8 cellular contexts compared by ENCODE assay signal in the genomic region with DNA sequence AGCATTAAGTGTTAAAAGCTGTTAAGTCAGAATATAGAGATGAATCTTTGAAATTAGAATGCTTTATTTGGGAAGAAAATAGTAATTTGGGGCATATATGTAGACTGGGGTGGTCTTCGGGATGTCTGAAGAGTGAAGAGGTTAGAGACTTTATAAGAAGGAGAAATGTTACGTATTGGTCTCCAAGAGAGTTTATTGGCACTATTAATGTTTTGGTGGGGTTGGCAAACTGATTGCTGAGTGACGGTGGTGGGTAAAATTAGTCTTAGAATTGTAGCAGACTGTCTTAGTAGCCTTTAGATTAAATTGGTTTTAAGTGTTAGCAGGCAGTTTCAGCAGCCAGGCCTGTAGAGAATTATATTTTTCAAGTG. TPM values are rescaled to one million over a fixed set of nuclear protein-coding genes. Genes with fewer than 3 reads are reported as not detected.
A peak's percentile ranks its signal among the peaks of the same experiment; 100 is the strongest.
DNase-seq lines count a peak whose midpoint lies in the region; ATAC-seq and TF ChIP-seq lines count a peak whose summit lies in the region.

No MANE protein-coding gene starts in this region.

- H3K27ac Mint-ChIP-seq in activated CD4-positive, alpha-beta T cell treated with anti-CD3 and anti-CD28 coated beads for 36 hours = peak overlapping the region; percentile 94
- H3K27ac Mint-ChIP-seq in activated CD8-positive, alpha-beta T cell treated with anti-CD3 and anti-CD28 coated beads for 36 hours = peak overlapping the region; percentile 82
- peak overlapping the region; percentile 96 to 100 (median 99) for H3K27ac Mint-ChIP-seq in immature natural killer cell

- POLR2A ChIA-PET in activated CD4-positive, alpha-beta T cell treated with anti-CD3 and anti-CD28 coated beads for 36 hours (lab: Charles Lee) = no interaction called here
- POLR2A ChIA-PET in activated CD8-positive, alpha-beta T cell treated with anti-CD3 and anti-CD28 coated beads for 36 hours (lab: Charles Lee) = interaction anchor here (1.1 kb wide), 1 partner anchor 38 kb away, joined by 3 read pairs; no protein-coding TSS in a partner anchor

- peak overlapping the region; percentile 95 for H3K4me3 Mint-ChIP-seq in activated CD4-positive, alpha-beta T cell treated with anti-CD3 and anti-CD28 coated beads for 36 hours
- peak overlapping the region; percentile 93 for H3K4me3 Mint-ChIP-seq in activated CD8-positive, alpha-beta T cell treated with anti-CD3 and anti-CD28 coated beads for 36 hours
- H3K4me3 Mint-ChIP-seq in immature natural killer cell = peak overlapping the region; percentile 42 to 94 (median 73)

- TF ChIP-seq CTCF in activated CD8-positive, alpha-beta T cell treated with anti-CD3 and anti-CD28 coated beads for 36 hours (IDR thresholded peaks at IDR 0.05) = no peak
- TF ChIP-seq CTCF in stomach (IDR thresholded peaks at IDR 0.05) = no peak

- intact Hi-C loops in activated CD4-positive, alpha-beta T cell treated with anti-CD3 and anti-CD28 coated beads for 36 hours (cut with DNase I, micrococcal nuclease) = loop anchor here in 1 of 2 experiments (1.0 kb wide), 1 partner anchor 90 kb away; a partner anchor contains a TSS
- intact Hi-C loops in activated CD8-positive, alpha-beta T cell treated with anti-CD3 and anti-CD28 coated beads for 36 hours (cut with micrococcal nuclease) = loop anchor here (5.0 kb wide), 1 partner anchor 39 kb away; no protein-coding TSS in a partner anchor
- intact Hi-C loops in stomach (cut with DNase I; ENCODE audit: low total_unique reads) = no loop called here

- peak overlapping the region; percentile 55 to 66 (median 56) for H3K4me3 ChIP-seq in stomach

- no peak for DNase-seq in activated CD4-positive, alpha-beta T cell treated with anti-CD3 and anti-CD28 coated beads for 36 hours
- DNase-seq in activated CD4-positive, alpha-beta T cell treated with anti-CD3 and anti-CD28 coated beads, Interleukin-2, amount 50 U/mL, for 1 hour = no peak
- no peak for DNase-seq in activated CD8-positive, alpha-beta T cell treated with anti-CD3 and anti-CD28 coated beads for 36 hours
- no peak for DNase-seq in immature natural killer cell
- DNase-seq in stomach = no peak
- no peak for DNase-seq in glomerular visceral epithelial cell (ENCODE audit: extremely low spot score)
- DNase-seq in RPMI8226 = no peak

- H3K27me3 Mint-ChIP-seq in activated CD4-positive, alpha-beta T cell treated with anti-CD3 and anti-CD28 coated beads for 36 hours = no peaks in the 10 kb centered on the region
- no peaks in the 10 kb centered on the region for H3K27me3 Mint-ChIP-seq in activated CD8-positive, alpha-beta T cell treated with anti-CD3 and anti-CD28 coated beads for 36 hours
- peaks cover 10 to 15% (median 11%) of the 10 kb centered on the region in 3 donors for H3K27me3 Mint-ChIP-seq in immature natural killer cell (ENCODE audit: low read depth in 3 of 3)

- no peak for TF ChIP-seq EP300 in stomach (IDR thresholded peaks at IDR 0.05)

- H3K4me1 ChIP-seq in stomach = peaks cover 4 to 36% (median 14%) of the 10 kb centered on the region in 4 donors

- CTCF ChIA-PET in activated CD4-positive, alpha-beta T cell treated with anti-CD3 and anti-CD28 coated beads for 36 hours (lab: Charles Lee) = interaction anchor here (0.6 to 1.4 kb wide), 4 partner anchors 18 to 307 kb away, joined by 3 to 7 read pairs (median 4); a partner anchor contains a TSS
- CTCF ChIA-PET in activated CD8-positive, alpha-beta T cell treated with anti-CD3 and anti-CD28 coated beads for 36 hours (lab: Charles Lee) = no interaction called here

- H3K9me3 ChIP-seq in stomach = no peaks in the 10 kb centered on the region

- H3K36me3 ChIP-seq in stomach = peaks cover 0 to 3% (median 0%) of the 10 kb centered on the region in 4 donors

- TF ChIP-seq POLR2A in stomach (IDR thresholded peaks at IDR 0.05) = no peak

- H3K27me3 ChIP-seq in stomach = no peaks in the 10 kb centered on the region

- 56 to 92% (median 63%) methylated on average over 3 of the region's 3 CpGs for WGBS in stomach, 5 donors

- H3K4me1 Mint-ChIP-seq in activated CD4-positive, alpha-beta T cell treated with anti-CD3 and anti-CD28 coated beads for 36 hours = peaks cover 30% of the 10 kb centered on the region
- peaks cover 35% of the 10 kb centered on the region for H3K4me1 Mint-ChIP-seq in activated CD8-positive, alpha-beta T cell treated with anti-CD3 and anti-CD28 coated beads for 36 hours (ENCODE audit: low read depth)
- peaks cover 27 to 31% of the 10 kb centered on the region in 2 donors for H3K4me1 Mint-ChIP-seq in immature natural killer cell

- H3K27ac ChIP-seq in stomach = peak overlapping the region in 4 of 5 donors; percentile 72 to 83 (median 78)

- peaks cover 8% of the 10 kb centered on the region for H3K36me3 Mint-ChIP-seq in activated CD4-positive, alpha-beta T cell treated with anti-CD3 and anti-CD28 coated beads for 36 hours (ENCODE audit: low read depth)
- H3K36me3 Mint-ChIP-seq in activated CD8-positive, alpha-beta T cell treated with anti-CD3 and anti-CD28 coated beads for 36 hours (ENCODE audit: low read depth) = peaks cover 5% of the 10 kb centered on the region
- peaks cover 0 to 10% (median 0%) of the 10 kb centered on the region in 3 donors for H3K36me3 Mint-ChIP-seq in immature natural killer cell

- no peaks in the 10 kb centered on the region for H3K9me3 Mint-ChIP-seq in activated CD4-positive, alpha-beta T cell treated with anti-CD3 and anti-CD28 coated beads for 36 hours (ENCODE audit: low read depth)
- H3K9me3 Mint-ChIP-seq in activated CD8-positive, alpha-beta T cell treated with anti-CD3 and anti-CD28 coated beads for 36 hours = no peaks in the 10 kb centered on the region
- no peaks in the 10 kb centered on the region for H3K9me3 Mint-ChIP-seq in immature natural killer cell

- no peak for ATAC-seq in activated CD4-positive, alpha-beta T cell treated with anti-CD3 and anti-CD28 coated beads for 36 hours
- no peak for ATAC-seq in activated CD8-positive, alpha-beta T cell treated with anti-CD3 and anti-CD28 coated beads for 36 hours
- ATAC-seq in HG03432 (IDR thresholded peaks at IDR 0.05; ENCODE audit: unreplicated experiment) = no peak

RNA-seq across cellular contexts. Expression of a gene that starts 4.9 kb away (rescaled TPM):
- total RNA-seq in activated CD4-positive, alpha-beta T cell treated with anti-CD3 and anti-CD28 coated beads for 36 hours = 10 to 100 TPM; 17.8 to 17.9 TPM
- total RNA-seq in activated CD8-positive, alpha-beta T cell treated with anti-CD3 and anti-CD28 coated beads for 36 hours = 10 to 100 TPM; 15.8 to 16.7 TPM
- polyA plus RNA-seq in immature natural killer cell = 10 to 100 TPM; 17.3 to 23.8 (median 19.3) TPM
- 10 to 100 TPM in 1 of 5 donors, 1 to 10 TPM in 4; 4.1 to 18.0 (median 6.1) TPM for total RNA-seq in stomach
- 10 to 100 TPM in 2 of 3 donors, 1 to 10 TPM in 1; 6.9 to 11.1 (median 10.2) TPM for polyA plus RNA-seq in stomach
